Comparison of ENCODE assay signal across 24 cellular contexts in genomic region chr17:28367641-28368305, GRCh38. TPM values are rescaled to one million over a fixed set of nuclear protein-coding genes. Genes with fewer than 3 reads are reported as not detected.
DNase-seq lines count a peak whose midpoint lies in the region; ATAC-seq lines count a peak whose summit lies in the region.
"Had no signal": no experiment of that assay in that cellular context is flagged by ENCODE, and none has a peak within 500 bp of the region (broad histone marks: within the 10 kb centered on the region; RNA-seq: fewer than 3 reads in every experiment).

No MANE protein-coding gene starts in this region.

- H3K9me3 ChIP-seq in mesenchymal stem cell (ENCODE audit: control insufficient read depth, low read length), result no peaks in the 10 kb centered on the region
- H3K9me3 ChIP-seq: HAP-1, Peyer's patch had no signal

- no peak overlapping the region for H3K18ac ChIP-seq in mesenchymal stem cell (ENCODE audit: low read depth in 1 of 2, low read length in 2 of 2)

- no peak for DNase-seq in activated T-cell treated with anti-CD3 and anti-CD28 coated beads, Interleukin-2, amount 50 U/mL, for 24 hours
- no peak for DNase-seq in activated T-cell treated with anti-CD3 and anti-CD28 coated beads, Interleukin-2, amount 50 U/mL, for 48 hours
- peak; percentile 50 for DNase-seq in islet precursor cell
- DNase-seq in mesenchymal stem cell, result no peak
- no peak for DNase-seq in MV-4-11 (lab: John Stamatoyannopoulos, UW)
- DNase-seq in AG08395 (ENCODE audit: low spot score), result no peak
- DNase-seq: HFFc6, NCI-H1092, NCI-H1417 treated with DMSO at 0.1 percent for 48 hours, NCI-H1694 treated with DMSO at 0.1 percent for 48 hours, NCI-H2081 treated with DMSO at 0.1 percent for 48 hours, NCI-H2171, NCI-H226, NCI-H510A, NCI-H69, SHP77 treated with DMSO at 0.1 percent for 48 hours had no signal

- no peak overlapping the region for H2BK15ac ChIP-seq in mesenchymal stem cell (ENCODE audit: low read depth, poor library complexity, severe bottlenecking)

- H3K4me1 ChIP-seq in mesenchymal stem cell (ENCODE audit: control insufficient read depth, insufficient read depth, low read depth, low read length), result peaks cover 19% of the 10 kb centered on the region
- H3K4me1 ChIP-seq: HAP-1 had no signal

- H3K4me3 ChIP-seq in mesenchymal stem cell (ENCODE audit: insufficient read depth in 1 of 2, low read depth in 1 of 2, low read length in 2 of 2), result no peak overlapping the region
- H3K4me3 ChIP-seq: GM23338, HAP-1, Peyer's patch had no signal

- no peak overlapping the region for H3K4ac ChIP-seq in mesenchymal stem cell (ENCODE audit: low read depth in 1 of 2, low read length in 2 of 2)

- H2AFZ ChIP-seq in mesenchymal stem cell (ENCODE audit: low read depth, low read length), result no peak overlapping the region
- H2AFZ ChIP-seq: GM23338 had no signal

- H3K4me2 ChIP-seq in mesenchymal stem cell (ENCODE audit: low read length, poor library complexity, severe bottlenecking), result no peak overlapping the region
- H3K4me2 ChIP-seq: GM23338 had no signal

- H3K23ac ChIP-seq in mesenchymal stem cell (ENCODE audit: low read length in 2 of 2), result no peak overlapping the region

- no peak overlapping the region for H2BK120ac ChIP-seq in mesenchymal stem cell (ENCODE audit: low read depth, low read length)

- no peak overlapping the region for H2AK5ac ChIP-seq in mesenchymal stem cell (ENCODE audit: low read length, severe bottlenecking)

- no peak overlapping the region for H2BK5ac ChIP-seq in mesenchymal stem cell (ENCODE audit: low read depth, low read length, poor library complexity, severe bottlenecking)

- peaks cover 11% of the 10 kb centered on the region for H3K4me1 Mint-ChIP-seq in activated T-cell treated with anti-CD3 and anti-CD28 coated beads, Interleukin-2, amount 50 U/mL, for 24 hours (ENCODE audit: low read depth)

- H3K9me3 Mint-ChIP-seq in activated T-cell treated with anti-CD3 and anti-CD28 coated beads, Interleukin-2, amount 50 U/mL, for 24 hours, result no peaks in the 10 kb centered on the region
- H3K9me3 Mint-ChIP-seq: GM23338, HFFc6 had no signal

- no peak overlapping the region for H3K4me3 Mint-ChIP-seq in activated T-cell treated with anti-CD3 and anti-CD28 coated beads, Interleukin-2, amount 50 U/mL, for 24 hours
- H3K4me3 Mint-ChIP-seq: GM23338, HFFc6 had no signal

- no peak overlapping the region for H4K8ac ChIP-seq in mesenchymal stem cell (ENCODE audit: low read length)

- peaks cover 0 to 3% of the 10 kb centered on the region in 2 experiments for H3K27me3 ChIP-seq in mesenchymal stem cell (ENCODE audit: control insufficient read depth in 1 of 2, insufficient read depth in 1 of 2, low read length in 2 of 2)
- H3K27me3 ChIP-seq: Peyer's patch had no signal

- H3K27ac ChIP-seq in mesenchymal stem cell (ENCODE audit: low read length, poor library complexity, severe bottlenecking), result no peak overlapping the region
- H3K27ac ChIP-seq: 22Rv1, HL-60, Peyer's patch had no signal

- 95% methylated on average over 19 of the region's 21 CpGs for WGBS in mesenchymal stem cell

- H3K79me1 ChIP-seq in mesenchymal stem cell (replicated peaks; ENCODE audit: low read length, poor library complexity, severe bottlenecking), result peaks cover 5% of the 10 kb centered on the region

- H3K27ac Mint-ChIP-seq in activated T-cell treated with anti-CD3 and anti-CD28 coated beads, Interleukin-2, amount 50 U/mL, for 24 hours, result peak overlapping the region; percentile 59
- H3K27ac Mint-ChIP-seq: GM23338, HFFc6 had no signal

- peaks cover 31% of the 10 kb centered on the region for H3K36me3 Mint-ChIP-seq in activated T-cell treated with anti-CD3 and anti-CD28 coated beads, Interleukin-2, amount 50 U/mL, for 24 hours (ENCODE audit: low read depth)

- H2BK12ac ChIP-seq in mesenchymal stem cell (ENCODE audit: low read length in 2 of 2), result no peak overlapping the region

- no peak overlapping the region for H3K14ac ChIP-seq in mesenchymal stem cell (ENCODE audit: low read length in 2 of 2)

- H3K27me3 Mint-ChIP-seq in activated T-cell treated with anti-CD3 and anti-CD28 coated beads, Interleukin-2, amount 50 U/mL, for 24 hours, result no peaks in the 10 kb centered on the region

- no peak for ATAC-seq in HG02870 (IDR thresholded peaks at IDR 0.05; ENCODE audit: unreplicated experiment)
- ATAC-seq in GM21576 (IDR thresholded peaks at IDR 0.05; ENCODE audit: unreplicated experiment), result no peak
- ATAC-seq: GM23338 had no signal

- H4K91ac ChIP-seq in mesenchymal stem cell (ENCODE audit: low read length), result peak overlapping the region; percentile 1

- H3K9ac ChIP-seq in mesenchymal stem cell (ENCODE audit: low read length), result no peak overlapping the region

- peaks cover 22 to 40% of the 10 kb centered on the region in 2 experiments for H3K36me3 ChIP-seq in mesenchymal stem cell (ENCODE audit: control insufficient read depth in 1 of 2, insufficient read depth in 2 of 2, low read depth in 1 of 2, low read length in 2 of 2)
- H3K36me3 ChIP-seq: HAP-1 had no signal

RNA-seq across cellular contexts. Expression of gene VTN, which starts 2.3 kb away (rescaled TPM):
- 0.76 TPM for polyA plus RNA-seq in mesenchymal stem cell (2013, experiment 1 of 2)
- polyA plus RNA-seq in mesenchymal stem cell (2013, experiment 2 of 2), result 0.58 TPM

RNA-seq across cellular contexts. Expression of gene SEBOX, which starts 2.8 kb away (rescaled TPM):
- not detected for polyA plus RNA-seq in mesenchymal stem cell (2013, experiment 1 of 2)
- polyA plus RNA-seq in mesenchymal stem cell (2013, experiment 2 of 2), result not detected
- polyA plus RNA-seq: BJ, GM23338 had no signal

RNA-seq across cellular contexts. Expression of gene SARM1, which starts 3.7 kb away (rescaled TPM):
- 4.1 TPM for polyA plus RNA-seq in mesenchymal stem cell (2013, experiment 1 of 2)
- polyA plus RNA-seq in mesenchymal stem cell (2013, experiment 2 of 2), result 3.9 TPM

RNA-seq across cellular contexts. Expression of gene POLDIP2, which starts 10.4 kb away (rescaled TPM):
- polyA plus RNA-seq in mesenchymal stem cell (2013, experiment 1 of 2), result 67.8 TPM
- 67.2 TPM for polyA plus RNA-seq in mesenchymal stem cell (2013, experiment 2 of 2)

RNA-seq across cellular contexts. Expression of gene TNFAIP1, which starts 32.2 kb away (rescaled TPM):
- 49.4 TPM for polyA plus RNA-seq in mesenchymal stem cell (2013, experiment 1 of 2)
- 49.9 TPM for polyA plus RNA-seq in mesenchymal stem cell (2013, experiment 2 of 2)
